In genomic region chr5:10513501-10514442, GRCh38 we compare ENCODE assay signal across 1 cellular context.
TF ChIP-seq lines count a peak whose summit lies in the region.

No MANE protein-coding gene starts in this region.

TF ChIP-seq in H1, 55 proteins besides CTCF, POLR2A, EP300 and RAD21 (continued from another document):
- TF ChIP-seq CHD7 (IDR thresholded peaks at IDR 0.05; ENCODE audit: insufficient replicate concordance, low read length) (no peak), NANOG (IDR thresholded peaks at IDR 0.05; ENCODE audit: insufficient read depth, low read depth, low read length, poor library complexity, severe bottlenecking) (no peak), SUZ12 (IDR thresholded peaks at IDR 0.05; ENCODE audit: low read length) (no peak), MAX (IDR thresholded peaks at IDR 0.05) (peak; percentile 77), KDM5A (IDR thresholded peaks at IDR 0.05; ENCODE audit: low read length) (no peak), FOSL1 (IDR thresholded peaks at IDR 0.05; ENCODE audit: insufficient read depth, low read depth, low read length) (no peak), CBX5 (IDR thresholded peaks at IDR 0.05; ENCODE audit: low read depth, low read length) (no peak), ATF2 (IDR thresholded peaks at IDR 0.05; ENCODE audit: low read length) (no peak), TAF1 (IDR thresholded peaks at IDR 0.05; ENCODE audit: low read depth, low read length) (no peak), SP4 (IDR thresholded peaks at IDR 0.05; ENCODE audit: low read length) (no peak), SIRT6 (IDR thresholded peaks at IDR 0.05; ENCODE audit: low read length) (no peak), KDM4A (IDR thresholded peaks at IDR 0.05; ENCODE audit: low read depth, low read length, severe bottlenecking) (no peak), NRF1 (IDR thresholded peaks at IDR 0.05; ENCODE audit: low read depth, low read length) (no peak), EGR1 (IDR thresholded peaks at IDR 0.05; ENCODE audit: borderline replicate concordance, low read depth, low read length) (0 out of 2 replicates have a peak, but pooled peaks have one; percentile 34), RXRA (IDR thresholded peaks at IDR 0.05; ENCODE audit: insufficient read depth, low read depth, low read length) (no peak), POLR2AphosphoS5 (IDR thresholded peaks at IDR 0.05; ENCODE audit: low read depth, low read length) (no peak), EZH2 (IDR thresholded peaks at IDR 0.05; ENCODE audit: low read depth, low read length, severe bottlenecking) (no peak), BACH1 (IDR thresholded peaks at IDR 0.05; ENCODE audit: low read length) (no peak), CTBP2 (IDR thresholded peaks at IDR 0.05; ENCODE audit: borderline replicate concordance, insufficient read depth, insufficient read length, low read length) (no peak), JUND (IDR thresholded peaks at IDR 0.05; ENCODE audit: low read length) (no peak), CHD1 (IDR thresholded peaks at IDR 0.05; ENCODE audit: low read depth, low read length) (no peak), SAP30 (IDR thresholded peaks at IDR 0.05; ENCODE audit: insufficient read depth, insufficient replicate concordance, low read length) (no peak), E2F6 (IDR thresholded peaks at IDR 0.05) (peak; percentile 45; the same call in 1 of the 2 replicates), RBBP5 (IDR thresholded peaks at IDR 0.05; ENCODE audit: borderline replicate concordance, low read depth, low read length) (no peak), ZNF274 (IDR thresholded peaks at IDR 0.05; ENCODE audit: borderline replicate concordance, extremely low read depth, low read length) (no peak), JUN (IDR thresholded peaks at IDR 0.05; ENCODE audit: low read depth, low read length) (no peak), CHD2 (IDR thresholded peaks at IDR 0.05; ENCODE audit: low read length) (no peak), CBX8 (IDR thresholded peaks at IDR 0.05; ENCODE audit: borderline replicate concordance, low read depth, low read length) (no peak), MAFK (IDR thresholded peaks at IDR 0.05; ENCODE audit: low read depth, low read length) (no peak), POU5F1 (IDR thresholded peaks at IDR 0.05; ENCODE audit: low read depth, low read length) (no peak), RNF2 (IDR thresholded peaks at IDR 0.05; ENCODE audit: borderline replicate concordance, low read depth, low read length, missing control alignments, poor library complexity, severe bottlenecking) (no peak), SIX5 (IDR thresholded peaks at IDR 0.05; ENCODE audit: low read depth, low read length) (no peak), SIN3A (conservative IDR thresholded peaks at IDR 0.05 in 1 of 2, IDR thresholded peaks at IDR 0.05 in 1 of 2; ENCODE audit: low read depth in 1 of 2, low read length in 2 of 2) (no peak), CREB1 (IDR thresholded peaks at IDR 0.05) (0 out of 2 replicates have a peak, but pooled peaks have one; percentile 24), ATF3 (IDR thresholded peaks at IDR 0.05; ENCODE audit: insufficient read depth, low read depth, low read length) (no peak), HDAC2 (IDR thresholded peaks at IDR 0.05; ENCODE audit: borderline replicate concordance in 1 of 2, low read depth in 2 of 2, low read length in 2 of 2) (no peak), USF2 (IDR thresholded peaks at IDR 0.05; ENCODE audit: low read length) (no peak), ASH2L (IDR thresholded peaks at IDR 0.05; ENCODE audit: low read length) (no peak), BRCA1 (IDR thresholded peaks at IDR 0.05; ENCODE audit: low read depth, low read length) (no peak), SP2 (IDR thresholded peaks at IDR 0.05; ENCODE audit: low read length) (no peak), HDAC6 (IDR thresholded peaks at IDR 0.05; ENCODE audit: low read depth, low read length) (no peak), RFX5 (IDR thresholded peaks at IDR 0.05; ENCODE audit: borderline replicate concordance, low read depth, low read length) (no peak), SRF (IDR thresholded peaks at IDR 0.05; ENCODE audit: low read depth, low read length) (no peak), PHF8 (conservative IDR thresholded peaks at IDR 0.05; ENCODE audit: low read depth, low read length) (no peak), BCL11A (IDR thresholded peaks at IDR 0.05; ENCODE audit: low read depth in 2 of 2, low read length in 2 of 2) (no peak)
